ENCODE assay signal across 21 cellular contexts in the genomic region with DNA sequence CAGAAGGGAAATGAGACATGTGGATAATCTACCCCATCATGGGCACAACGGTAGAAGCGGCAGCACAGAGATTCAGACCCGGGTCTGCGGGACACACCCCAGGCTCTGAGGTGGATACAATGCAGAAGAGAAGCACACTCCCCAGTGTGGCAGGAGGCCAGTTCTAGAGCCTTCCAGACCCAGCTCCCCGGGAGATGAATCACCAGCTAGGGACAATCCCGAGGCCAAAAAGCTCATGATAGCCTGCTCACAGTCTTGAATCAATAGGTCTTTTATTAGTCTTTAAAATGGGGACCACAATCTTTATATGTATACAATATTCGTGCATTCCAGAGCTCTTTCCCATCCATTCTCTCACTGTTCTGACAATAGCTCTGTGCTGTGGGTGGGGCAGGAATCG. TPM values are rescaled to one million over a fixed set of nuclear protein-coding genes. Genes with fewer than 3 reads are reported as not detected.
DNase-seq lines count a peak whose midpoint lies in the region; TF ChIP-seq lines count a peak whose summit lies in the region.
"Had no signal": no experiment of that assay in that cellular context is flagged by ENCODE, and none has a peak within 500 bp of the region (broad histone marks: within the 10 kb centered on the region; RNA-seq: fewer than 3 reads in every experiment).

No MANE protein-coding gene starts in this region.

- TF ChIP-seq POLR2A in breast epithelium (IDR thresholded peaks at IDR 0.05): no peak

- H3K9me3 Mint-ChIP-seq in MCF 10A (ENCODE audit: unreplicated experiment): no peaks in the 10 kb centered on the region
- H3K9me3 Mint-ChIP-seq: activated B cell treated with CpG ODN at 0.5 μM for 24 hours; activated naive CD8-positive, alpha-beta T cell treated with anti-CD3 and anti-CD28 coated beads for 36 hours; effector memory CD8-positive, alpha-beta T cell; stimulated activated naive CD8-positive, alpha-beta T cell treated with anti-CD3 and anti-CD28 coated beads, Interleukin-15, Interleukin-2, amounts not matched to agents 100 ng/mL and 50 ng/mL, for 24 hours had no signal

- H3K36me3 ChIP-seq in breast epithelium: no peaks in the 10 kb centered on the region
- no peaks in the 10 kb centered on the region for H3K36me3 ChIP-seq in effector memory CD4-positive, alpha-beta T cell (ENCODE audit: control insufficient read depth, insufficient read depth, low read length)
- H3K36me3 ChIP-seq: heart left ventricle, prostate gland had no signal

- H3K27ac ChIP-seq in breast epithelium: no peak overlapping the region
- H3K27ac ChIP-seq in effector memory CD4-positive, alpha-beta T cell (ENCODE audit: insufficient read depth, low read length, poor library complexity, severe bottlenecking): no peak overlapping the region
- H3K27ac ChIP-seq: 22Rv1, heart left ventricle, prostate gland had no signal

- TF ChIP-seq CTCF in MCF 10A (IDR thresholded peaks at IDR 0.05; ENCODE audit: unreplicated experiment): no peak
- no peak for TF ChIP-seq CTCF in breast epithelium (IDR thresholded peaks at IDR 0.05)
- no peak for TF ChIP-seq CTCF in fibroblast of the aortic adventitia (IDR thresholded peaks at IDR 0.05; ENCODE audit: insufficient read depth, low read length)

- H3K27ac Mint-ChIP-seq in MCF 10A (ENCODE audit: low read depth, unreplicated experiment): no peak overlapping the region
- H3K27ac Mint-ChIP-seq: activated B cell treated with CpG ODN at 0.5 μM for 24 hours; activated naive CD8-positive, alpha-beta T cell treated with anti-CD3 and anti-CD28 coated beads for 36 hours; CD4-positive, alpha-beta memory T cell; effector memory CD8-positive, alpha-beta T cell; H9; stimulated activated naive CD8-positive, alpha-beta T cell treated with anti-CD3 and anti-CD28 coated beads, Interleukin-15, Interleukin-2, amounts not matched to agents 100 ng/mL and 50 ng/mL, for 24 hours had no signal

- H3K4me3 ChIP-seq in breast epithelium (no peak overlapping the region), fibroblast of the aortic adventitia (ENCODE audit: low read depth, low read length) (no peak overlapping the region)
- H3K4me3 ChIP-seq in effector memory CD4-positive, alpha-beta T cell (ENCODE audit: insufficient read depth, low read depth, low read length, poor library complexity, severe bottlenecking): no peak overlapping the region
- H3K4me3 ChIP-seq: heart left ventricle, prostate gland had no signal

- H3K27me3 Mint-ChIP-seq in MCF 10A (ENCODE audit: insufficient read depth, unreplicated experiment): no peaks in the 10 kb centered on the region

- no peaks in the 10 kb centered on the region for H3K9me3 ChIP-seq in breast epithelium
- no peaks in the 10 kb centered on the region for H3K9me3 ChIP-seq in effector memory CD4-positive, alpha-beta T cell (ENCODE audit: control insufficient read depth, low read length)
- H3K9me3 ChIP-seq: heart left ventricle, prostate gland had no signal

- CTCF ChIA-PET in MCF 10A (lab: Yijun Ruan, JAX): interaction anchor here (0.6 to 7.6 kb wide), 10 partner anchors 9 to 1631 kb away, joined by 3 to 74 read pairs (median 8); no protein-coding TSS in a partner anchor

- intact Hi-C loops in MCF 10A (cut with micrococcal nuclease) (no loop called here), breast epithelium (cut with DNase I; ENCODE audit: low total_unique reads) (no loop called here)

- POLR2A ChIA-PET in MCF 10A (lab: Yijun Ruan, JAX): interaction anchor here (0.5 to 1.1 kb wide), 2 partner anchors 232 to 1417 kb away, joined by 3 read pairs; no protein-coding TSS in a partner anchor

- DNase-seq in MCF 10A (ENCODE audit: unreplicated experiment) (peak; percentile 54), breast epithelium (ENCODE audit: low spot score in 2 of 2) (no peak), astrocyte of the hippocampus (ENCODE audit: low read depth, low spot score) (peak; percentile 60), fibroblast of the aortic adventitia (ENCODE audit: low read depth) (peak; percentile 61), NCI-H2081 (lab: John Stamatoyannopoulos, UW) (no peak), ureter (ENCODE audit: low spot score) (no peak), NCI-H82 (lab: John Stamatoyannopoulos, UW) (no peak)
- no peak for DNase-seq in effector memory CD4-positive, alpha-beta T cell
- DNase-seq: activated B cell treated with CpG ODN at 0.5 μM for 24 hours; activated CD4-positive, alpha-beta T cell treated with anti-CD3 and anti-CD28 coated beads, Interleukin-2, amount 50 U/mL, for 4 hours; activated naive CD8-positive, alpha-beta T cell treated with anti-CD3 and anti-CD28 coated beads for 36 hours; AML-193; CD4-positive, alpha-beta memory T cell; effector memory CD8-positive, alpha-beta T cell; H9; heart left ventricle; NCI-H187 treated with DMSO at 0.1 percent for 48 hours; NCI-H69 had no signal

- BruUV-seq in MCF 10A (replicated peaks; lab: Mats Ljungman, UMichigan): no TSS peak

- H3K27me3 ChIP-seq in breast epithelium: no peaks in the 10 kb centered on the region
- no peaks in the 10 kb centered on the region for H3K27me3 ChIP-seq in effector memory CD4-positive, alpha-beta T cell (replicated peaks; ENCODE audit: control insufficient read depth, insufficient read depth, low read length, poor library complexity, severe bottlenecking)
- H3K27me3 ChIP-seq: heart left ventricle had no signal

- no peak overlapping the region for H3K4me3 Mint-ChIP-seq in MCF 10A (ENCODE audit: unreplicated experiment)
- H3K4me3 Mint-ChIP-seq: activated B cell treated with CpG ODN at 0.5 μM for 24 hours; activated naive CD8-positive, alpha-beta T cell treated with anti-CD3 and anti-CD28 coated beads for 36 hours; CD4-positive, alpha-beta memory T cell; effector memory CD8-positive, alpha-beta T cell; H9; stimulated activated naive CD8-positive, alpha-beta T cell treated with anti-CD3 and anti-CD28 coated beads, Interleukin-15, Interleukin-2, amounts not matched to agents 100 ng/mL and 50 ng/mL, for 24 hours had no signal

- no peaks in the 10 kb centered on the region for H3K36me3 Mint-ChIP-seq in MCF 10A (ENCODE audit: insufficient read depth, unreplicated experiment)
- H3K36me3 Mint-ChIP-seq: activated naive CD8-positive, alpha-beta T cell treated with anti-CD3 and anti-CD28 coated beads for 36 hours; CD4-positive, alpha-beta memory T cell had no signal

- H3K4me1 ChIP-seq in breast epithelium: no peaks in the 10 kb centered on the region
- no peaks in the 10 kb centered on the region for H3K4me1 ChIP-seq in effector memory CD4-positive, alpha-beta T cell (ENCODE audit: control insufficient read depth, insufficient read depth, low read length, poor library complexity, severe bottlenecking)
- H3K4me1 ChIP-seq: prostate gland had no signal

- H3K4me1 Mint-ChIP-seq in MCF 10A (ENCODE audit: insufficient read depth, unreplicated experiment): peaks cover 16% of the 10 kb centered on the region
- H3K4me1 Mint-ChIP-seq: activated B cell treated with CpG ODN at 0.5 μM for 24 hours; activated naive CD8-positive, alpha-beta T cell treated with anti-CD3 and anti-CD28 coated beads for 36 hours; CD4-positive, alpha-beta memory T cell had no signal

RNA-seq across cellular contexts. Expression of gene DIRAS3, which starts 57.3 kb away (rescaled TPM):
- total RNA-seq in MCF 10A (2022): not detected in 2 replicates
- total RNA-seq in breast epithelium: 10 to 100 TPM in 2 of 3 donors, under 1 TPM in 1; 0.96 to 14.4 (median 12.9) TPM
- 1.2 and 4.6 TPM in 2 replicates for total RNA-seq in fibroblast of the aortic adventitia (ENCODE audit: low replicate concordance)
- 2.7 TPM for total RNA-seq in ureter
- total RNA-seq: activated B cell treated with CpG ODN at 0.5 μM for 24 hours; CD4-positive, alpha-beta memory T cell; H9 had no signal

Comparison
In these comparisons a context has a peak if more than half of its experiments do, and no peak if none do; other contexts are left out.
1. DNase-seq: peak in MCF 10A (single experiment), astrocyte of the hippocampus (single experiment) and fibroblast of the aortic adventitia (single experiment); none in breast epithelium (0 of 2), NCI-H2081 (0 of 2), effector memory CD4-positive, alpha-beta T cell (0 of 3), ureter (single experiment) and NCI-H82 (single experiment).